ENCODE assay signal across 8 cellular contexts in genomic region chr19:18763674-18764590, GRCh38. TPM values are rescaled to one million over a fixed set of nuclear protein-coding genes. Genes with fewer than 3 reads are reported as not detected.
DNase-seq lines count a peak whose midpoint lies in the region; ATAC-seq, FAIRE-seq and TF ChIP-seq lines count a peak whose summit lies in the region.

No MANE protein-coding gene starts in this region.

- intact Hi-C loops in kidney (cut with DNase I) = no loop called here

- peak in 1 of 2 experiments; percentile 85; a peak in 3 of 4 replicates for TF ChIP-seq EP300 in SK-N-SH (IDR thresholded peaks at IDR 0.05; ENCODE audit: borderline replicate concordance in 1 of 2, low read depth in 1 of 2, low read length in 1 of 2)

- H3K9me3 ChIP-seq in SK-N-SH (no peaks in the 10 kb centered on the region), kidney (ENCODE audit: control insufficient read depth in 1 of 2, low read length in 2 of 2) (no peaks in the 10 kb centered on the region)

- H3K36me3 ChIP-seq in SK-N-SH (replicated peaks in 1 of 2; ENCODE audit: control insufficient read depth in 1 of 2, insufficient read depth in 2 of 2, low read length in 1 of 2) (peaks cover 0 to 3% of the 10 kb centered on the region in 2 experiments), kidney (ENCODE audit: control insufficient read depth in 1 of 2, insufficient read depth in 2 of 2, low read length in 2 of 2) (no peaks in the 10 kb centered on the region)

- peak overlapping the region; percentile 51; the same call in 1 of the 2 replicates for H3K9ac ChIP-seq in SK-N-SH
- H3K9ac ChIP-seq in kidney (ENCODE audit: low read length in 2 of 2) = peak overlapping the region in 1 of 2 donors; percentile 19

- no peak; the same call in 1 of the 2 replicates for TF ChIP-seq RAD21 in SK-N-SH (IDR thresholded peaks at IDR 0.05; ENCODE audit: low read length)

- 43% methylated on average over 26 of the region's 41 CpGs for WGBS in SK-N-SH (ENCODE audit: low lambda C conversion rate)

- POLR2A ChIA-PET in SK-N-SH (lab: Yijun Ruan, JAX) = interaction anchor here (1.0 to 1.2 kb wide), 2 partner anchors 10 to 174 kb away, joined by 3 read pairs; no protein-coding TSS in a partner anchor

- ATAC-seq in GM19351 (IDR thresholded peaks at IDR 0.05; ENCODE audit: unreplicated experiment) (no peak), GM21367 (IDR thresholded peaks at IDR 0.05; ENCODE audit: unreplicated experiment) (no peak), GM19328 (IDR thresholded peaks at IDR 0.05; ENCODE audit: unreplicated experiment) (no peak)

- no peak for FAIRE-seq in kidney (lab: Jason Lieb, UNC)

- no peaks in the 10 kb centered on the region for H4K20me1 ChIP-seq in SK-N-SH (ENCODE audit: insufficient read depth)

- H3K27me3 ChIP-seq in SK-N-SH (ENCODE audit: insufficient read depth) = no peaks in the 10 kb centered on the region

- DNase-seq in ACHN (peak; percentile 91), HK-2 (ENCODE audit: unreplicated experiment) (peak; percentile 92), SK-N-SH (peak; percentile 88), kidney (peak; percentile 92)
- DNase-seq in effector CD4-positive, alpha-beta T cell = no peak

- peak overlapping the region; percentile 90 to 96 for H3K27ac ChIP-seq in SK-N-SH (ENCODE audit: low read depth in 2 of 2, low read length in 1 of 2)
- peak overlapping the region; percentile 45 to 65 for H3K27ac ChIP-seq in kidney (ENCODE audit: low read depth in 2 of 2, low read length in 2 of 2)

- H2AFZ ChIP-seq in SK-N-SH (ENCODE audit: low read depth) = no peak overlapping the region

- H3K79me2 ChIP-seq in SK-N-SH (ENCODE audit: insufficient read depth) = no peaks in the 10 kb centered on the region

- TF ChIP-seq CTCF in SK-N-SH (IDR thresholded peaks at IDR 0.05) (no peak), kidney (IDR thresholded peaks at IDR 0.05; ENCODE audit: borderline replicate concordance, extremely low read depth, insufficient read depth) (no peak)

- in situ Hi-C loops in ACHN (cut with HindIII; ENCODE audit: low pct_ligation_motif_present, low pct_unique_long_range_greater_than_20kb, low sequenced_read_pairs) = no loop called here

- H3F3A ChIP-seq in SK-N-SH (replicated peaks; ENCODE audit: insufficient read depth) = peaks cover 39% of the 10 kb centered on the region

- H3K4me1 ChIP-seq in SK-N-SH (ENCODE audit: control insufficient read depth in 1 of 2, insufficient read depth in 2 of 2, low read depth in 1 of 2, low read length in 1 of 2) (peaks cover 33 to 74% of the 10 kb centered on the region in 2 experiments; a peak in 3 of 4 replicates), kidney (ENCODE audit: control insufficient read depth in 1 of 2, insufficient read depth in 1 of 2, low read depth in 1 of 2, low read length in 2 of 2) (peaks cover 25 to 30% of the 10 kb centered on the region in 2 donors)

- CTCF ChIA-PET in SK-N-SH (lab: Yijun Ruan, JAX) = interaction anchor here (0.8 to 2.2 kb wide), 4 partner anchors 26 to 125 kb away, joined by 3 to 13 read pairs (median 4); no protein-coding TSS in a partner anchor

- H3K4me3 ChIP-seq in SK-N-SH (ENCODE audit: low read depth in 2 of 2, low read length in 1 of 2) = no peak overlapping the region
- no peak overlapping the region for H3K4me3 ChIP-seq in kidney (ENCODE audit: low read length in 2 of 2)

- H3K9me2 ChIP-seq in SK-N-SH = no peaks in the 10 kb centered on the region

- peak overlapping the region; percentile 61 for H3K4me2 ChIP-seq in SK-N-SH

TF ChIP-seq in SK-N-SH, 30 proteins besides CTCF, POLR2A, EP300 and RAD21 (continues in another document):
- peak; percentile 94 for TF ChIP-seq FOSL2 (IDR thresholded peaks at IDR 0.05; ENCODE audit: borderline replicate concordance, low read depth)
- peak; percentile 82 for TF ChIP-seq PBX3 (IDR thresholded peaks at IDR 0.05)
- 0 out of 2 replicates have a peak, but pooled peaks have one; percentile 33 for TF ChIP-seq REST (IDR thresholded peaks at IDR 0.05; ENCODE audit: low read depth, low read length)
- TF ChIP-seq TEAD4 (IDR thresholded peaks at IDR 0.05; ENCODE audit: borderline replicate concordance, insufficient read depth) = peak; percentile 75; the same call in 1 of the 2 replicates
- TF ChIP-seq MEF2A (IDR thresholded peaks at IDR 0.05; ENCODE audit: borderline replicate concordance, low read depth) = no peak
- TF ChIP-seq SIN3A (IDR thresholded peaks at IDR 0.05; ENCODE audit: borderline replicate concordance, low read depth, low read length) = peak; percentile 58; the same call in 1 of the 2 replicates
- peak; percentile 90; the same call in 1 of the 2 replicates for TF ChIP-seq JUND (IDR thresholded peaks at IDR 0.05)
- peak; percentile 96 for TF ChIP-seq GATA2 (CRISPR knock-in tag; IDR thresholded peaks at IDR 0.05)
- TF ChIP-seq USF2 (IDR thresholded peaks at IDR 0.05; ENCODE audit: borderline replicate concordance, low read depth, low read length) = no peak
- TF ChIP-seq SMC3 (IDR thresholded peaks at IDR 0.05; ENCODE audit: low read depth, low read length) = 0 out of 2 replicates have a peak, but pooled peaks have one; percentile 7
- TF ChIP-seq MXI1 (IDR thresholded peaks at IDR 0.05; ENCODE audit: low read depth, low read length) = no peak
- peak; percentile 29; the same call in 1 of the 2 replicates for TF ChIP-seq POLR2AphosphoS5 (IDR thresholded peaks at IDR 0.05; ENCODE audit: low read depth, low read length)
- TF ChIP-seq RCOR1 (IDR thresholded peaks at IDR 0.05; ENCODE audit: low read length) = peak; percentile 36
- TF ChIP-seq TCF12 (IDR thresholded peaks at IDR 0.05) = peak; percentile 96
- no peak for TF ChIP-seq FOXM1 (IDR thresholded peaks at IDR 0.05; ENCODE audit: low read depth)
- TF ChIP-seq TAF1 (IDR thresholded peaks at IDR 0.05; ENCODE audit: borderline replicate concordance, low read depth, low read length) = 0 out of 2 replicates have a peak, but pooled peaks have one; percentile 14
- peak; percentile 67 for TF ChIP-seq ZBTB33 (IDR thresholded peaks at IDR 0.05; ENCODE audit: borderline replicate concordance, low read depth)
- TF ChIP-seq EZH2phosphoT487 (IDR thresholded peaks at IDR 0.05; ENCODE audit: borderline replicate concordance, low read depth) = no peak

RNA-seq across cellular contexts. Expression of gene COMP, which starts 27.2 kb away (rescaled TPM):
- polyA plus RNA-seq in SK-N-SH (2012; rRNA removed) (0.26 and 0.42 TPM in 2 replicates), kidney (ENCODE audit: insufficient read depth, low read depth, low replicate concordance) (1.8 TPM)
- 0.15 and 0.17 TPM in 2 replicates for polyA plus RNA-seq in SK-N-SH (2012; cell fraction: cytosol; rRNA removed)
- 0.35 and 1.6 TPM in 2 replicates for polyA plus RNA-seq in SK-N-SH (2012; cell fraction: nucleus; rRNA removed)
- 33.2 TPM for total RNA-seq in kidney
